ENCODE assay signal across 1 cellular context in the genomic region with DNA sequence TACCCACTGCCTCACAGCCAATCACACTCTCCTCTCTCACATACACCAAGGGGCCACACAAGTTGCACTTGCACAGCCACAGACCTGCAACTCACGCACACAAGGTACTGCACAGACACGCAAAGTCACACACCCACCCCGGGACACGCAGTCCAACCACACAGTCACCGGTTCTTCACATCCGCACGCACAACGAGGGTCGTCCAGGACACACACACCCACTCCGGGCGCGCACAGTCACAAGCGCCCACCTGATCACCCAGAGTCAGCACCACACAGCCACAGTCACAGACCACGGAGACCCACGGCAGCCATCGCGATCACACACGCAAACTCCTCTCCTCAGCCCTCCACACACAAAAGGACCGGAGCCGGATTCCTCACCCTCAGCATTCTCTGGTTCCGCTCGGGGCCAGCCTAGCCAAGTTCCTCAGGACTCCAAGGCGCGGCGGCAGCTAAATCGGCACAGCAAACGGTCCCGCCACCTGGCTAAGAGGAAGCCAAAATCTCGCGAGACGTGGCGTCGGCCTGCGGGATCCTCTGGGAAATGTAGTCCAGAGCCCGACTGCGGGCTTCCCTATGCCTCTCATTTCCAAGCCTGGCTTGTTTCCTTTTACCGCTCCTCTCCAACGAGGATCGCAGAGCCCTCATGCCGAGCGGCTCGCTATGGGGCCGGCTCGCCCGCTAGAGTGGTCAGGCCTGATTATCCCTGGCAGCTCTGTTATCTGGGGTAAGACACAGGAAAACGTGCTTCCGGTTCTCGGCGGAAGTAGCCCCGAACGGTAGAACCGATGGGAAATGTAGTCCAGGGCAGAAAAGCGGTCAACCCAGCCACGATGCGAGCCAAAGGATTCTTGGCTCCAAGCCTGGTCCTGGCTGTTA.
TF ChIP-seq lines count a peak whose summit lies in the region.

ZNF850 (minus strand) TSS at position 467 of the 882 bp plus-strand sequence. CDS start 10,201 bp downstream, outside the sequence.

TF ChIP-seq in HEK293, 187 proteins besides CTCF, POLR2A, EP300 and RAD21 (continued from another document and continues in another):
- TF ChIP-seq ZNF169 (tag by site-specific recombination; IDR thresholded peaks at IDR 0.05), result peak; percentile 91
- peak; percentile 51; the same call in 1 of the 2 replicates for TF ChIP-seq ZNF548 (tag by site-specific recombination; IDR thresholded peaks at IDR 0.05)
- no peak for TF ChIP-seq ZNF776 (tag by site-specific recombination; IDR thresholded peaks at IDR 0.05; ENCODE audit: borderline replicate concordance)
- TF ChIP-seq BCL6B (tag by site-specific recombination; IDR thresholded peaks at IDR 0.05), result no peak
- no peak for TF ChIP-seq ZNF132 (tag by site-specific recombination; IDR thresholded peaks at IDR 0.05; ENCODE audit: borderline replicate concordance)
- no peak for TF ChIP-seq ZNF248 (tag by site-specific recombination; IDR thresholded peaks at IDR 0.05)
- no peak for TF ChIP-seq ZNF366 (tag by site-specific recombination; conservative IDR thresholded peaks at IDR 0.05)
- TF ChIP-seq, protein P1, sequence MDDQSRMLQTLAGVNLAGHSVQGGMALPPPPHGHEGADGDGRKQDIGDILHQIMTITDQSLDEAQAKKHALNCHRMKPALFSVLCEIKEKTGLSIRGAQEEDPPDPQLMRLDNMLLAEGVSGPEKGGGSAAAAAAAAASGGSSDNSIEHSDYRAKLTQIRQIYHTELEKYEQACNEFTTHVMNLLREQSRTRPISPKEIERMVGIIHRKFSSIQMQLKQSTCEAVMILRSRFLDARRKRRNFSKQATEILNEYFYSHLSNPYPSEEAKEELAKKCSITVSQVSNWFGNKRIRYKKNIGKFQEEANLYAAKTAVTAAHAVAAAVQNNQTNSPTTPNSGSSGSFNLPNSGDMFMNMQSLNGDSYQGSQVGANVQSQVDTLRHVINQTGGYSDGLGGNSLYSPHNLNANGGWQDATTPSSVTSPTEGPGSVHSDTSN (CRISPR knock-in tag; IDR thresholded peaks at IDR 0.05), result 0 out of 2 replicates have a peak, but pooled peaks have one; percentile 39
- peak; percentile 60 for TF ChIP-seq PATZ1 (tag by site-specific recombination; IDR thresholded peaks at IDR 0.05)
- TF ChIP-seq, protein P2, sequence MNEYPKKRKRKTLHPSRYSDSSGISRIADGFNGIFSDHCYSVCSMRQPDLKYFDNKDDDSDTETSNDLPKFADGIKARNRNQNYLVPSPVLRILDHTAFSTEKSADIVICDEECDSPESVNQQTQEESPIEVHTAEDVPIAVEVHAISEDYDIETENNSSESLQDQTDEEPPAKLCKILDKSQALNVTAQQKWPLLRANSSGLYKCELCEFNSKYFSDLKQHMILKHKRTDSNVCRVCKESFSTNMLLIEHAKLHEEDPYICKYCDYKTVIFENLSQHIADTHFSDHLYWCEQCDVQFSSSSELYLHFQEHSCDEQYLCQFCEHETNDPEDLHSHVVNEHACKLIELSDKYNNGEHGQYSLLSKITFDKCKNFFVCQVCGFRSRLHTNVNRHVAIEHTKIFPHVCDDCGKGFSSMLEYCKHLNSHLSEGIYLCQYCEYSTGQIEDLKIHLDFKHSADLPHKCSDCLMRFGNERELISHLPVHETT (tag by site-specific recombination; IDR thresholded peaks at IDR 0.05), result peak; percentile 36; the same call in 1 of the 2 replicates
- no peak; the same call in 1 of the 2 replicates for TF ChIP-seq REST (tag by site-specific recombination; IDR thresholded peaks at IDR 0.05)
- TF ChIP-seq ZSCAN4 (tag by site-specific recombination; IDR thresholded peaks at IDR 0.05), result peak; percentile 75
- TF ChIP-seq ZNF157 (tag by site-specific recombination; IDR thresholded peaks at IDR 0.05), result peak; percentile 55
- TF ChIP-seq ZFP3 (tag by site-specific recombination; IDR thresholded peaks at IDR 0.05; ENCODE audit: low read depth), result peak; percentile 5; the same call in 1 of the 2 replicates
- TF ChIP-seq ZBTB1 (tag by site-specific recombination; IDR thresholded peaks at IDR 0.05), result no peak; the same call in 1 of the 2 replicates
- no peak for TF ChIP-seq ZNF521 (tag by site-specific recombination; IDR thresholded peaks at IDR 0.05)
- no peak for TF ChIP-seq ZNF112 (tag by site-specific recombination; IDR thresholded peaks at IDR 0.05)
- TF ChIP-seq ZNF266 (tag by site-specific recombination; IDR thresholded peaks at IDR 0.05; ENCODE audit: low read depth), result peak; percentile 69; the same call in 1 of the 2 replicates
- TF ChIP-seq IKZF3 (tag by site-specific recombination; IDR thresholded peaks at IDR 0.05), result 0 out of 2 replicates have a peak, but pooled peaks have one; percentile 53
- TF ChIP-seq, protein P3, sequence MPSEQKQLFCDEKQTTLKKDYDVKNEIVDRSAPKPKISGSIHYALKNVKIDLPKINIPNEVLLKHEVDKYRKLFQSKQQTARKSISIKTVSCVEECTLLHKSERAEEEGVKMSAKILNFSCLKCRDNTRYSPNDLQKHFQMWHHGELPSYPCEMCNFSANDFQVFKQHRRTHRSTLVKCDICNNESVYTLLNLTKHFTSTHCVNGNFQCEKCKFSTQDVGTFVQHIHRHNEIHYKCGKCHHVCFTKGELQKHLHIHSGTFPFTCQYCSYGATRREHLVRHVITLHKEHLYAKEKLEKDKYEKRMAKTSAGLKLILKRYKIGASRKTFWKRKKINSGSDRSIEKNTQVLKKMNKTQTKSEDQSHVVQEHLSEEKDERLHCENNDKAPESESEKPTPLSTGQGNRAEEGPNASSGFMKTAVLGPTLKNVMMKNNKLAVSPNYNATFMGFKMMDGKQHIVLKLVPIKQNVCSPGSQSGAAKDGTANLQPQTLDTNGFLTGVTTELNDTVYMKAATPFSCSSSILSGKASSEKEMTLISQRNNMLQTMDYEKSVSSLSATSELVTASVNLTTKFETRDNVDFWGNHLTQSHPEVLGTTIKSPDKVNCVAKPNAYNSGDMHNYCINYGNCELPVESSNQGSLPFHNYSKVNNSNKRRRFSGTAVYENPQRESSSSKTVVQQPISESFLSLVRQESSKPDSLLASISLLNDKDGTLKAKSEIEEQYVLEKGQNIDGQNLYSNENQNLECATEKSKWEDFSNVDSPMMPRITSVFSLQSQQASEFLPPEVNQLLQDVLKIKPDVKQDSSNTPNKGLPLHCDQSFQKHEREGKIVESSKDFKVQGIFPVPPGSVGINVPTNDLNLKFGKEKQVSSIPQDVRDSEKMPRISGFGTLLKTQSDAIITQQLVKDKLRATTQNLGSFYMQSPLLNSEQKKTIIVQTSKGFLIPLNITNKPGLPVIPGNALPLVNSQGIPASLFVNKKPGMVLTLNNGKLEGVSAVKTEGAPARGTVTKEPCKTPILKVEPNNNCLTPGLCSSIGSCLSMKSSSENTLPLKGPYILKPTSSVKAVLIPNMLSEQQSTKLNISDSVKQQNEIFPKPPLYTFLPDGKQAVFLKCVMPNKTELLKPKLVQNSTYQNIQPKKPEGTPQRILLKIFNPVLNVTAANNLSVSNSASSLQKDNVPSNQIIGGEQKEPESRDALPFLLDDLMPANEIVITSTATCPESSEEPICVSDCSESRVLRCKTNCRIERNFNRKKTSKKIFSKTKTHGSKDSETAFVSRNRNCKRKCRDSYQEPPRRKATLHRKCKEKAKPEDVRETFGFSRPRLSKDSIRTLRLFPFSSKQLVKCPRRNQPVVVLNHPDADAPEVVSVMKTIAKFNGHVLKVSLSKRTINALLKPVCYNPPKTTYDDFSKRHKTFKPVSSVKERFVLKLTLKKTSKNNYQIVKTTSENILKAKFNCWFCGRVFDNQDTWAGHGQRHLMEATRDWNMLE (tag by site-specific recombination; conservative IDR thresholded peaks at IDR 0.05; ENCODE audit: low read depth), result peak; percentile 98
- TF ChIP-seq ZNF48 (tag by site-specific recombination; IDR thresholded peaks at IDR 0.05), result no peak
- peak; percentile 81 for TF ChIP-seq ZNF121 (tag by site-specific recombination; IDR thresholded peaks at IDR 0.05)
- peak; percentile 97; the same call in 1 of the 2 replicates for TF ChIP-seq ZFP37 (tag by site-specific recombination; IDR thresholded peaks at IDR 0.05)
- TF ChIP-seq ZNF114 (tag by site-specific recombination; IDR thresholded peaks at IDR 0.05), result no peak
- no peak for TF ChIP-seq FEZF1 (tag by site-specific recombination; IDR thresholded peaks at IDR 0.05)
- TF ChIP-seq ZNF19 (tag by site-specific recombination; IDR thresholded peaks at IDR 0.05; ENCODE audit: low read depth), result no peak
- peak; percentile 98 for TF ChIP-seq ZNF580 (tag by site-specific recombination; IDR thresholded peaks at IDR 0.05)
- TF ChIP-seq ZNF558 (tag by site-specific recombination; IDR thresholded peaks at IDR 0.05), result peak; percentile 57; the same call in 1 of the 2 replicates
- no peak for TF ChIP-seq BCL11A (tag by site-specific recombination; IDR thresholded peaks at IDR 0.05; ENCODE audit: low read depth)
- no peak for TF ChIP-seq RBAK (tag by site-specific recombination; IDR thresholded peaks at IDR 0.05)
- TF ChIP-seq MEIS1 (CRISPR knock-in tag; IDR thresholded peaks at IDR 0.05; ENCODE audit: borderline replicate concordance), result no peak
- TF ChIP-seq, protein P4, sequence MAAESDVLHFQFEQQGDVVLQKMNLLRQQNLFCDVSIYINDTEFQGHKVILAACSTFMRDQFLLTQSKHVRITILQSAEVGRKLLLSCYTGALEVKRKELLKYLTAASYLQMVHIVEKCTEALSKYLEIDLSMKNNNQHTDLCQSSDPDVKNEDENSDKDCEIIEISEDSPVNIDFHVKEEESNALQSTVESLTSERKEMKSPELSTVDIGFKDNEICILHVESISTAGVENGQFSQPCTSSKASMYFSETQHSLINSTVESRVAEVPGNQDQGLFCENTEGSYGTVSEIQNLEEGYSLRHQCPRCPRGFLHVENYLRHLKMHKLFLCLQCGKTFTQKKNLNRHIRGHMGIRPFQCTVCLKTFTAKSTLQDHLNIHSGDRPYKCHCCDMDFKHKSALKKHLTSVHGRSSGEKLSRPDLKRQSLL (tag by site-specific recombination; IDR thresholded peaks at IDR 0.05), result no peak; the same call in 1 of the 2 replicates
- TF ChIP-seq ATF2 (tag by site-specific recombination; IDR thresholded peaks at IDR 0.05; ENCODE audit: low read depth), result no peak
